8 cellular contexts compared by ENCODE assay signal in genomic region chr14:102318781-102319276, GRCh38. TPM values are rescaled to one million over a fixed set of nuclear protein-coding genes. Genes with fewer than 3 reads are reported as not detected.
A peak's percentile ranks its signal among the peaks of the same experiment; 100 is the strongest.
DNase-seq lines count a peak whose midpoint lies in the region; ATAC-seq and TF ChIP-seq lines count a peak whose summit lies in the region.

No MANE protein-coding gene starts in this region.

- H3K9me3 ChIP-seq in Loucy (ENCODE audit: insufficient read depth, low read depth, low read length): no peaks in the 10 kb centered on the region

- TF ChIP-seq CTCF in BJ (IDR thresholded peaks at IDR 0.05; ENCODE audit: insufficient read depth, low read depth, low read length): no peak
- no peak for TF ChIP-seq CTCF in Loucy (conservative IDR thresholded peaks at IDR 0.05; ENCODE audit: low read length)
- no peak for TF ChIP-seq CTCF in dorsolateral prefrontal cortex (IDR thresholded peaks at IDR 0.05 in 54 of 56, conservative IDR thresholded peaks at IDR 0.05 in 2 of 56; ENCODE audit: low read depth in 1 of 56, partially characterized antibody in 56 of 56)
- TF ChIP-seq CTCF in neural crest cell (conservative IDR thresholded peaks at IDR 0.05): no peak

- no peaks in the 10 kb centered on the region for H3F3A ChIP-seq in Loucy (ENCODE audit: low read depth)

- peaks cover 18% of the 10 kb centered on the region for H3K27me3 Mint-ChIP-seq in neural crest cell (ENCODE audit: low read depth)

- peak overlapping the region; percentile 90 for H3K9ac ChIP-seq in Loucy (ENCODE audit: low read depth, low read length, poor library complexity, severe bottlenecking)

- H4K20me1 ChIP-seq in Loucy (ENCODE audit: insufficient read depth, low read length, poor library complexity, severe bottlenecking): no peaks in the 10 kb centered on the region

- H3K4me3 Mint-ChIP-seq in neural crest cell: peak overlapping the region; percentile 96

- H3K27ac Mint-ChIP-seq in neural crest cell (ENCODE audit: unreplicated experiment): peak overlapping the region; percentile 97

- peak overlapping the region; percentile 97 for H3K4me2 ChIP-seq in Loucy (ENCODE audit: low read depth, low read length, poor library complexity, severe bottlenecking)

- peak overlapping the region; percentile 65 for H3K4me3 ChIP-seq in BJ (ENCODE audit: low read depth, low read length)
- peak overlapping the region; percentile 98 for H3K4me3 ChIP-seq in Loucy (ENCODE audit: low read length, poor library complexity, severe bottlenecking)
- H3K4me3 ChIP-seq in dorsolateral prefrontal cortex: peak overlapping the region; percentile 58 to 100 (median 82)

- H3K36me3 ChIP-seq in BJ (ENCODE audit: control insufficient read depth, insufficient read depth, low read length) (no peaks in the 10 kb centered on the region), Loucy (ENCODE audit: insufficient read depth, low read length) (no peaks in the 10 kb centered on the region)

- H3K27me3 ChIP-seq in BJ (ENCODE audit: control insufficient read depth, insufficient read depth, low read length) (no peaks in the 10 kb centered on the region), Loucy (ENCODE audit: insufficient read depth, low read length, poor library complexity, severe bottlenecking) (no peaks in the 10 kb centered on the region), dorsolateral prefrontal cortex (no peaks in the 10 kb centered on the region)

- peaks cover 71% of the 10 kb centered on the region for H3K4me1 Mint-ChIP-seq in neural crest cell

- intact Hi-C loops in dorsolateral prefrontal cortex (cut with DNase I): loop anchor here (5.0 to 10.0 kb wide), 6 partner anchors 43 to 614 kb away; partner anchors contain the start of genes CINP (in 1 of the 2), HSP90AA1 (in 1 of the 2) and TECPR2 (in 1 of the 2)

- no peaks in the 10 kb centered on the region for H3K9me3 Mint-ChIP-seq in neural crest cell

- ATAC-seq in HG03135 (IDR thresholded peaks at IDR 0.05; ENCODE audit: unreplicated experiment) (no peak), GM21390 (IDR thresholded peaks at IDR 0.05; ENCODE audit: unreplicated experiment) (no peak)

- H3K36me3 Mint-ChIP-seq in neural crest cell (ENCODE audit: low read depth): peaks cover 2% of the 10 kb centered on the region

- H3K9me2 ChIP-seq in Loucy (replicated peaks; ENCODE audit: low read depth, low read length): no peaks in the 10 kb centered on the region

- peaks cover 29% of the 10 kb centered on the region for H3K4me1 ChIP-seq in Loucy (ENCODE audit: insufficient read depth, low read length, poor library complexity, severe bottlenecking)

- H3K79me2 ChIP-seq in Loucy (ENCODE audit: insufficient read depth, low read length): peaks cover 17% of the 10 kb centered on the region

- POLR2A ChIA-PET in BJ (lab: Charles Lee): no interaction called here

- CTCF ChIA-PET in BJ (lab: Yijun Ruan, JAX): interaction anchor here (1.1 kb wide), 1 partner anchor 197 kb away, joined by 3 read pairs; no protein-coding TSS in a partner anchor

- peak overlapping the region; percentile 97 for H2AFZ ChIP-seq in Loucy (ENCODE audit: low read length)

- H3K27ac ChIP-seq in dorsolateral prefrontal cortex: peak overlapping the region; percentile 88 to 100 (median 99)

- no peak for DNase-seq in BJ (ENCODE audit: low read depth)
- DNase-seq in dorsolateral prefrontal cortex: no peak
- no peak for DNase-seq in neural crest cell (ENCODE audit: low read depth, low spot score)
- no peak for DNase-seq in GM19238 (ENCODE audit: insufficient read length, low spot score)
- no peak for DNase-seq in activated CD8-positive, alpha-beta memory T cell treated with anti-CD3 and anti-CD28 coated beads, Interleukin-2, amount 50 U/mL, for 48 hours

RNA-seq across cellular contexts. Expression of gene ZNF839, which starts 0.7 kb away (rescaled TPM):
- 8.3 and 9.0 TPM in 2 replicates for polyA plus RNA-seq in BJ (2011; rRNA removed)
- 5.7 and 8.3 TPM in 2 replicates for polyA minus RNA-seq in BJ (2011; rRNA and poly(A)+ RNA removed)
- total RNA-seq in dorsolateral prefrontal cortex (10 to 100 TPM in 117 of 120 experiments, 1 to 10 TPM in 3; 8.5 to 20.6 (median 14.9) TPM), neural crest cell (15.9 and 16.1 TPM in 2 replicates)

RNA-seq across cellular contexts. Expression of gene MOK, which starts 13.9 kb away (rescaled TPM):
- 20.5 and 26.0 TPM in 2 replicates for polyA plus RNA-seq in BJ (2011; rRNA removed)
- polyA minus RNA-seq in BJ (2011; rRNA and poly(A)+ RNA removed): 15.9 and 23.4 TPM in 2 replicates
- total RNA-seq in dorsolateral prefrontal cortex (10 to 100 TPM; 28.4 to 88.6 (median 50.3) TPM), neural crest cell (16.7 and 18.2 TPM in 2 replicates)

RNA-seq across cellular contexts. Expression of gene CINP, which starts 43.9 kb away (rescaled TPM):
- 46.0 and 49.1 TPM in 2 replicates for polyA plus RNA-seq in BJ (2011; rRNA removed)
- polyA minus RNA-seq in BJ (2011; rRNA and poly(A)+ RNA removed): 27.9 and 41.5 TPM in 2 replicates
- 10 to 100 TPM; 31.4 to 69.6 (median 51.2) TPM for total RNA-seq in dorsolateral prefrontal cortex
- 35.5 and 37.3 TPM in 2 replicates for total RNA-seq in neural crest cell

RNA-seq across cellular contexts. Expression of gene TECPR2, which starts 43.9 kb away (rescaled TPM):
- 10.1 and 11.7 TPM in 2 replicates for polyA plus RNA-seq in BJ (2011; rRNA removed)
- 20.0 and 24.1 TPM in 2 replicates for polyA minus RNA-seq in BJ (2011; rRNA and poly(A)+ RNA removed)
- total RNA-seq in dorsolateral prefrontal cortex: 100 to 1,000 TPM in 7 of 120 experiments, 10 to 100 TPM in 113; 54.3 to 129 (median 78.9) TPM
- total RNA-seq in neural crest cell: 27.0 and 28.3 TPM in 2 replicates
